Comparison of ENCODE assay signal across 21 cellular contexts in the genomic region with DNA sequence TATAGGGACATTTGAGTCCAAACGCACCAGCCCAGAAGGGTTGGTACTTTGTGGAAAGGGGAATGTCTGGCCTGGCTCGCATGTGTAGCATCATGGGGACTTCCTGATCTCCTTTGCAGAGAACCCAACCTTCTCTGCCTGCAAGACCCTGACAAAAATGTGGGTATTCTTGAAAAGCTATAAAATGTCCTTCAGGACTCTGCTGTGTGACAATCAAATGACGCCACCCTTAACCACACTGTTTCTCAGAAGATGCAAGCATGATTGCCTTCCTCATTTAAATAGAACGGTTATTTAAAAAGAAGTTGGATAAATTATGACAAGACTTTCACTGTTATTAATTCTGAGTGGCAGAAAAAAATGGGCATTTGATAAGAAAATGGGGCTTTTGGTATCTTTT.
"Had no signal": no experiment of that assay in that cellular context is flagged by ENCODE, and none has a peak within 500 bp of the region (broad histone marks: within the 10 kb centered on the region; RNA-seq: fewer than 3 reads in every experiment).

No MANE protein-coding gene starts in this region.

- ATAC-seq: left lung; naive thymus-derived CD8-positive, alpha-beta T cell had no signal

- H3K4me3 ChIP-seq: hepatocyte, left lung, lung, ovary, prostate gland, right atrium auricular region, spleen, thoracic aorta, upper lobe of left lung had no signal

- DNase-seq: activated CD4-positive, alpha-beta memory T cell treated with anti-CD3 and anti-CD28 coated beads, Interleukin-2, amount 10 ng/mL, durations not matched to agents 7 days and 5 days; activated CD4-positive, alpha-beta T cell treated with anti-CD3 and anti-CD28 coated beads, Interleukin-2, amount 10 ng/mL, durations not matched to agents 24 days and 14 days; activated gamma-delta T cell; activated naive CD4-positive, alpha-beta T cell treated with anti-CD3 and anti-CD28 coated beads, Interleukin-2, amount 50 U/mL, for 16 hours; aorta; dermis blood vessel endothelial cell; effector CD8-positive, alpha-beta T cell; erythroblast; foreskin keratinocyte; immature natural killer cell; left lung; naive thymus-derived CD8-positive, alpha-beta T cell; ovary; spleen; stimulated activated CD4-positive, alpha-beta T cell treated with anti-CD3 and anti-CD28 coated beads, Interleukin-4, amount 100 ng/mL, for 24 hours; upper lobe of left lung had no signal
